8 cellular contexts compared by ENCODE assay signal in the genomic region with DNA sequence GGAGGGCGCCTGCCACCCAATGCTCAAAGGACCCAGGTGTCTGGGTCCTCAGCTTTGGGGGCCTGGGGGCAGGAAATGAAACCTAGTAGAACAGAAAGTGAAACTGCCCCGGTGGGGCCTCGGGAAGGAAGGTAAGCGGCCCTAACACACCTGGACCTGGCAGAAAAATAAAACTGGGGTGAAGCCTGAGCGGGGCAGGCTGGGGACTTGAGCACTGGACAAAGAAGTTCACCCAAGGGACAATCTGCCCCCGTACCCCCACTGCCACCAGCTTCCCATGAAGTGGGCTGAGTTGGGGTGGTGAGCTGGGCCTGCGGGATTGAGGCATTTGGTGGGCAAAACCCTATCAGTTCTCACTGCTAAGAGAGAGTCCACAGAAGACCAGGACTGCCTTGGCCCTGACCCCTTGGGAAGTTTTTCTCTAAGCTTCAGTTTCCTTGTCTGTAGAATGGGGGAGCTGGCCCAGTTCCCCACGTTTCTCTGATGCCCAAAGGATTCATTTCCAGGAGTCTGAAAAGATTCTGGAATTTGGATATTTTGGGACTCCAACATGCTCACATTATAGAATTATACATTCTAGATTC. TPM values are rescaled to one million over a fixed set of nuclear protein-coding genes. Genes with fewer than 3 reads are reported as not detected.
DNase-seq lines count a peak whose midpoint lies in the region; ATAC-seq and TF ChIP-seq lines count a peak whose summit lies in the region.

No MANE protein-coding gene starts in this region.

- no peaks in the 10 kb centered on the region for H3K9me3 ChIP-seq in HEK293 (ENCODE audit: control insufficient read depth, insufficient read depth, low read depth, low read length)

- no peak overlapping the region for H2AFZ ChIP-seq in ACC112 (ENCODE audit: low read length, unreplicated experiment)

- H3K79me2 ChIP-seq in ACC112 (ENCODE audit: control insufficient read depth, insufficient read depth, low read length, unreplicated experiment) = peaks cover 30% of the 10 kb centered on the region

- H3K4me3 ChIP-seq in ACC112 (ENCODE audit: low read depth, low read length) (peak overlapping the region; percentile 91), HEK293 (ENCODE audit: low read depth, low read length) (peak overlapping the region; percentile 40)

- H3K4me1 ChIP-seq in ACC112 (ENCODE audit: control insufficient read depth, insufficient read depth, low read length, unreplicated experiment) (peaks cover 9% of the 10 kb centered on the region), HEK293 (ENCODE audit: control insufficient read depth, insufficient read depth, low read length) (peaks cover 15% of the 10 kb centered on the region)

- no peak for TF ChIP-seq CTCF in HEK293 (tag by site-specific recombination; IDR thresholded peaks at IDR 0.05)
- no peak for TF ChIP-seq CTCF in progenitor cell of endocrine pancreas (IDR thresholded peaks at IDR 0.05; ENCODE audit: unreplicated experiment)

- H3K27me3 Mint-ChIP-seq in progenitor cell of endocrine pancreas = no peaks in the 10 kb centered on the region

- peaks cover 7% of the 10 kb centered on the region for H3K36me3 Mint-ChIP-seq in progenitor cell of endocrine pancreas (ENCODE audit: insufficient read depth)

- H3K9me3 Mint-ChIP-seq in progenitor cell of endocrine pancreas (ENCODE audit: low read depth) = no peaks in the 10 kb centered on the region

- H3K27ac Mint-ChIP-seq in progenitor cell of endocrine pancreas = peak overlapping the region; percentile 74

- ATAC-seq in esophagus mucosa (peak; percentile 15), GM21447 (IDR thresholded peaks at IDR 0.05; ENCODE audit: unreplicated experiment) (no peak)

- H3K4me3 Mint-ChIP-seq in progenitor cell of endocrine pancreas (ENCODE audit: low read depth) = peak overlapping the region; percentile 93

- H3K27ac ChIP-seq in ACC112 (ENCODE audit: low read depth, low read length) (peak overlapping the region; percentile 59), HEK293 (ENCODE audit: extremely low read depth, low read depth, low read length) (peak overlapping the region; percentile 57; the same call in 1 of the 2 replicates)

- H3K36me3 ChIP-seq in ACC112 (ENCODE audit: insufficient read depth, low read length) = no peaks in the 10 kb centered on the region
- peaks cover 15 to 20% of the 10 kb centered on the region in 2 experiments; a peak in 2 of 3 replicates for H3K36me3 ChIP-seq in HEK293 (ENCODE audit: control insufficient read depth in 2 of 2, insufficient read depth in 1 of 2, low read length in 2 of 2)

- DNase-seq in activated CD4-positive, alpha-beta T cell treated with anti-CD3 and anti-CD28 coated beads, Interleukin-2, amount 50 U/mL, for 1 hour = peak; percentile 56
- DNase-seq in progenitor cell of endocrine pancreas (ENCODE audit: low spot score, unreplicated experiment) (no peak), NCI-H2107 treated with DMSO at 0.1 percent for 48 hours (lab: John Stamatoyannopoulos, UW; ENCODE audit: unreplicated experiment) (no peak), amniotic stem cell (lab: John Stamatoyannopoulos, UW) (no peak)

- peaks cover 15% of the 10 kb centered on the region for H3K4me1 Mint-ChIP-seq in progenitor cell of endocrine pancreas (ENCODE audit: low read depth)

- CTCF ChIA-PET in HEK293 (lab: Yijun Ruan, JAX) = interaction anchor here (0.6 to 4.5 kb wide), 8 partner anchors 11 to 185 kb away, joined by 3 to 69 read pairs (median 6); no protein-coding TSS in a partner anchor

- no peaks in the 10 kb centered on the region for H3K27me3 ChIP-seq in ACC112 (ENCODE audit: insufficient read depth, low read length)

- POLR2A ChIA-PET in HEK293 (lab: Yijun Ruan, JAX) = interaction anchor here (0.6 to 1.4 kb wide), 8 partner anchors 17 to 216 kb away, joined by 3 to 4 read pairs (median 4); a partner anchor contains a TSS

TF ChIP-seq in HEK293, 187 proteins besides CTCF, POLR2A, EP300 and RAD21:
- TF ChIP-seq, protein P1, sequence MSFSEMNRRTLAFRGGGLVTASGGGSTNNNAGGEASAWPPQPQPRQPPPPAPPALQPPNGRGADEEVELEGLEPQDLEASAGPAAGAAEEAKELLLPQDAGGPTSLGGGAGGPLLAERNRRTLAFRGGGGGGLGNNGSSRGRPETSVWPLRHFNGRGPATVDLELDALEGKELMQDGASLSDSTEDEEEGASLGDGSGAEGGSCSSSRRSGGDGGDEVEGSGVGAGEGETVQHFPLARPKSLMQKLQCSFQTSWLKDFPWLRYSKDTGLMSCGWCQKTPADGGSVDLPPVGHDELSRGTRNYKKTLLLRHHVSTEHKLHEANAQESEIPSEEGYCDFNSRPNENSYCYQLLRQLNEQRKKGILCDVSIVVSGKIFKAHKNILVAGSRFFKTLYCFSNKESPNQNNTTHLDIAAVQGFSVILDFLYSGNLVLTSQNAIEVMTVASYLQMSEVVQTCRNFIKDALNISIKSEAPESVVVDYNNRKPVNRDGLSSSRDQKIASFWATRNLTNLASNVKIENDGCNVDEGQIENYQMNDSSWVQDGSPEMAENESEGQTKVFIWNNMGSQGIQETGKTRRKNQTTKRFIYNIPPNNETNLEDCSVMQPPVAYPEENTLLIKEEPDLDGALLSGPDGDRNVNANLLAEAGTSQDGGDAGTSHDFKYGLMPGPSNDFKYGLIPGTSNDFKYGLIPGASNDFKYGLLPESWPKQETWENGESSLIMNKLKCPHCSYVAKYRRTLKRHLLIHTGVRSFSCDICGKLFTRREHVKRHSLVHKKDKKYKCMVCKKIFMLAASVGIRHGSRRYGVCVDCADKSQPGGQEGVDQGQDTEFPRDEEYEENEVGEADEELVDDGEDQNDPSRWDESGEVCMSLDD (tag by site-specific recombination; IDR thresholded peaks at IDR 0.05) = 0 out of 2 replicates have a peak, but pooled peaks have one; percentile 25
- TF ChIP-seq ZNF530 (tag by site-specific recombination; IDR thresholded peaks at IDR 0.05; ENCODE audit: low read depth) = no peak
- TF ChIP-seq ZNF335 (tag by site-specific recombination; conservative IDR thresholded peaks at IDR 0.05) = peak; percentile 74

RNA-seq across cellular contexts. Expression of a gene that starts 2.3 kb away (rescaled TPM):
- total RNA-seq in esophagus mucosa (31.4 TPM), progenitor cell of endocrine pancreas (69.3 and 74.9 TPM in 2 replicates)

RNA-seq across cellular contexts. Expression of a gene that starts 31.2 kb away (rescaled TPM):
- total RNA-seq in esophagus mucosa = 7.8 TPM
- 42.9 and 44.1 TPM in 2 replicates for total RNA-seq in progenitor cell of endocrine pancreas

RNA-seq across cellular contexts. Expression of a gene that starts 31.6 kb away (rescaled TPM):
- total RNA-seq in esophagus mucosa (44.5 TPM), progenitor cell of endocrine pancreas (115 and 117 TPM in 2 replicates)

RNA-seq across cellular contexts. Expression of a gene that starts 53.6 kb away (rescaled TPM):
- total RNA-seq in esophagus mucosa (0.32 TPM), progenitor cell of endocrine pancreas (2.6 and 3.1 TPM in 2 replicates)
